13 cellular contexts compared by ENCODE assay signal in the genomic region with DNA sequence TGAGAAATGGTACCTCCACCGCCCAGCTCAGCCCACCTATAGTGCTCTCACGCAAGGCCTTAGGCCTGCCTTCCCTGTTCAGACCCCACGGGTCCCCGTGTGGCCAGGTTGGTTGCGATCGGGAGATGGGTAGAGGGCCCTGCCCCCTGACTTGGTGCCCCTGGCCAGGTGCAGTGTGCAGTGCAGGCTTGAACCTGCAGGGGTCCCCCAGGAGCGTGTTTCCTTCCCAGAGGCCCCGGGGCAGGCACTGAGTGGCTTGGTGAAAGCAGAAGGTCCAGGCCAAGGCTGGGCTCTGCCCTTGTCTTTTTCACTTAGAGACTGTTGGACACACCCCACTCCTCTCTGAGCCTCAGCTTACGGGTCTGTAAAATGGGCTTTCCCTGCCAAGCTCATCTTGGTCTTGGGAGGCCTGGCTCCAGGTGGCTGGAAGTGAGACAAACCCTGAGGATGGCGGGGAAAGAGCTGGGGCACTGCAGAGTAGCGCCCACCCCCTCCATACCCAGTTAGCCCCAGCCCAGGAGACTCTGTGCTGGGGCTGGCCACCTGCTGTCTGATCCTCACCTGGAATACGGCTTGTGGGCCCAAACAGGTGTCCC. TPM values are rescaled to one million over a fixed set of nuclear protein-coding genes. Genes with fewer than 3 reads are reported as not detected.
DNase-seq lines count a peak whose midpoint lies in the region; ATAC-seq and TF ChIP-seq lines count a peak whose summit lies in the region.
"Had no signal": no experiment of that assay in that cellular context is flagged by ENCODE, and none has a peak within 500 bp of the region (broad histone marks: within the 10 kb centered on the region; RNA-seq: fewer than 3 reads in every experiment).

No MANE protein-coding gene starts in this region.

- H3K27ac ChIP-seq in lower lobe of right lung (no peak overlapping the region), stomach (no peak overlapping the region)

- TF ChIP-seq CTCF in Calu3 (IDR thresholded peaks at IDR 0.05; ENCODE audit: unreplicated experiment) (no peak), lower lobe of right lung (IDR thresholded peaks at IDR 0.05) (peak; percentile 29), stomach (IDR thresholded peaks at IDR 0.05) (peak in 1 of 7 experiments; percentile 22)

- 74 to 84% (median 81%) methylated on average over 7 to 12 of the region's 12 CpGs for WGBS in stomach, 5 donors

- H3K36me3 Mint-ChIP-seq in Calu3 (ENCODE audit: insufficient read depth, unreplicated experiment): no peaks in the 10 kb centered on the region
- no peaks in the 10 kb centered on the region for H3K36me3 Mint-ChIP-seq in activated T-cell treated with anti-CD3 and anti-CD28 coated beads, Interleukin-2, amount 50 U/mL, for 4 hours (ENCODE audit: insufficient read depth)

- H3K4me1 ChIP-seq in lower lobe of right lung: peaks cover 29% of the 10 kb centered on the region
- H3K4me1 ChIP-seq in stomach: peaks cover 23 to 47% (median 43%) of the 10 kb centered on the region in 4 donors

- H3K9me3 ChIP-seq in lower lobe of right lung (no peaks in the 10 kb centered on the region), stomach (no peaks in the 10 kb centered on the region)
- H3K9me3 ChIP-seq: HAP-1 had no signal

- no peaks in the 10 kb centered on the region for H3K36me3 ChIP-seq in lower lobe of right lung
- no peaks in the 10 kb centered on the region for H3K36me3 ChIP-seq in stomach
- H3K36me3 ChIP-seq: HAP-1 had no signal

- CTCF ChIA-PET in Calu3 (lab: Charles Lee): no interaction called here

- intact Hi-C loops in Calu3 (cut with micrococcal nuclease; ENCODE audit: unreplicated experiment) (no loop called here), lower lobe of right lung (cut with DNase I) (no loop called here), stomach (cut with DNase I; ENCODE audit: low total_unique reads) (no loop called here)

- H3K4me1 Mint-ChIP-seq in Calu3 (ENCODE audit: low read depth, unreplicated experiment): peaks cover 8% of the 10 kb centered on the region
- peaks cover 8% of the 10 kb centered on the region for H3K4me1 Mint-ChIP-seq in activated T-cell treated with anti-CD3 and anti-CD28 coated beads, Interleukin-2, amount 50 U/mL, for 4 hours (ENCODE audit: low read depth)

- DNase-seq in Calu3: peak; percentile 23
- no peak for DNase-seq in activated T-cell treated with anti-CD3 and anti-CD28 coated beads, Interleukin-2, amount 50 U/mL, for 4 hours
- DNase-seq in lower lobe of right lung: no peak
- no peak for DNase-seq in NCI-H2196 treated with DMSO at 0.1 percent for 48 hours (lab: John Stamatoyannopoulos, UW; ENCODE audit: unreplicated experiment)
- DNase-seq in LoVo (ENCODE audit: low spot score): no peak
- DNase-seq in NCI-H2227 treated with DMSO at 0.1 percent for 48 hours (lab: John Stamatoyannopoulos, UW): no peak
- no peak for DNase-seq in stomach
- DNase-seq: cerebellar nuclear complex, NCI-H1048, small intestine had no signal

- TF ChIP-seq POLR2A in stomach (IDR thresholded peaks at IDR 0.05): no peak

- TF ChIP-seq RAD21 in Ishikawa (IDR thresholded peaks at IDR 0.05; ENCODE audit: low read depth): peak; percentile 13; the same call in 1 of the 2 replicates

- peaks cover 23% of the 10 kb centered on the region for H3K27me3 ChIP-seq in lower lobe of right lung (ENCODE audit: low read depth)
- peaks cover 0 to 97% (median 19%) of the 10 kb centered on the region in 3 donors for H3K27me3 ChIP-seq in stomach

- H3K27ac Mint-ChIP-seq in Calu3 (ENCODE audit: unreplicated experiment): no peak overlapping the region
- H3K27ac Mint-ChIP-seq: T-helper 2 cell treated with Interferon-gamma antibody and Interleukin-4, amounts not matched to agents 5 μg/mL and 100 μg/mL, for 36 hours had no signal

- TF ChIP-seq EP300 in Ishikawa (IDR thresholded peaks at IDR 0.05; ENCODE audit: borderline replicate concordance) (no peak), stomach (IDR thresholded peaks at IDR 0.05) (no peak)

- BruUV-seq in Calu3 (replicated peaks; lab: Mats Ljungman, UMichigan): no TSS peak

- H3K27me3 Mint-ChIP-seq in Calu3 (ENCODE audit: unreplicated experiment): no peaks in the 10 kb centered on the region
- peaks cover 3% of the 10 kb centered on the region for H3K27me3 Mint-ChIP-seq in activated T-cell treated with anti-CD3 and anti-CD28 coated beads, Interleukin-2, amount 50 U/mL, for 4 hours (ENCODE audit: low read depth)

- H3K4me3 ChIP-seq in lower lobe of right lung (no peak overlapping the region), stomach (no peak overlapping the region)
- H3K4me3 ChIP-seq: HAP-1 had no signal

- peak; percentile 39 to 47 for ATAC-seq in activated T-cell treated with anti-CD3 and anti-CD28 coated beads, Interleukin-2, amount 50 U/mL, for 4 hours
- no peak for ATAC-seq in lower lobe of right lung

- H3K4me3 Mint-ChIP-seq in Calu3 (ENCODE audit: low read depth, unreplicated experiment): no peak overlapping the region
- H3K4me3 Mint-ChIP-seq in activated T-cell treated with anti-CD3 and anti-CD28 coated beads, Interleukin-2, amount 50 U/mL, for 4 hours: no peak overlapping the region
- H3K4me3 Mint-ChIP-seq: T-helper 2 cell treated with Interferon-gamma antibody and Interleukin-4, amounts not matched to agents 5 μg/mL and 100 μg/mL, for 36 hours had no signal

- H3K9me3 Mint-ChIP-seq in Calu3 (ENCODE audit: low read depth, unreplicated experiment): no peaks in the 10 kb centered on the region
- H3K9me3 Mint-ChIP-seq in activated T-cell treated with anti-CD3 and anti-CD28 coated beads, Interleukin-2, amount 50 U/mL, for 4 hours: no peaks in the 10 kb centered on the region
- H3K9me3 Mint-ChIP-seq: T-helper 2 cell treated with Interferon-gamma antibody and Interleukin-4, amounts not matched to agents 5 μg/mL and 100 μg/mL, for 36 hours had no signal

TF ChIP-seq in Ishikawa, 13 proteins besides CTCF, POLR2A, EP300 and RAD21 (continues in another document):
- TF ChIP-seq FOXM1 (IDR thresholded peaks at IDR 0.05; ENCODE audit: borderline replicate concordance, low read depth) (no peak), CEBPB (IDR thresholded peaks at IDR 0.05) (no peak), TCF12 (IDR thresholded peaks at IDR 0.05; ENCODE audit: low read depth) (no peak), TEAD4 (IDR thresholded peaks at IDR 0.05) (no peak), TAF1 (IDR thresholded peaks at IDR 0.05; ENCODE audit: low read depth) (no peak), EGR1 (IDR thresholded peaks at IDR 0.05) (no peak), CREB1 (IDR thresholded peaks at IDR 0.05; ENCODE audit: low read depth) (no peak), YY1 (IDR thresholded peaks at IDR 0.05; ENCODE audit: low read depth) (no peak)
- TF ChIP-seq, protein P1, sequence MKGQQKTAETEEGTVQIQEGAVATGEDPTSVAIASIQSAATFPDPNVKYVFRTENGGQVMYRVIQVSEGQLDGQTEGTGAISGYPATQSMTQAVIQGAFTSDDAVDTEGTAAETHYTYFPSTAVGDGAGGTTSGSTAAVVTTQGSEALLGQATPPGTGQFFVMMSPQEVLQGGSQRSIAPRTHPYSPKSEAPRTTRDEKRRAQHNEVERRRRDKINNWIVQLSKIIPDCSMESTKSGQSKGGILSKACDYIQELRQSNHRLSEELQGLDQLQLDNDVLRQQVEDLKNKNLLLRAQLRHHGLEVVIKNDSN (IDR thresholded peaks at IDR 0.05): no peak
- TF ChIP-seq, protein P2, sequence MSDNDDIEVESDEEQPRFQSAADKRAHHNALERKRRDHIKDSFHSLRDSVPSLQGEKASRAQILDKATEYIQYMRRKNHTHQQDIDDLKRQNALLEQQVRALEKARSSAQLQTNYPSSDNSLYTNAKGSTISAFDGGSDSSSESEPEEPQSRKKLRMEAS (IDR thresholded peaks at IDR 0.05): no peak

RNA-seq across cellular contexts. Expression of a gene that starts 9.3 kb away (rescaled TPM):
- not detected in 2 replicates for total RNA-seq in Calu3 (2022)
- total RNA-seq in activated T-cell treated with anti-CD3 and anti-CD28 coated beads, Interleukin-2, amount 50 U/mL, for 4 hours: not detected
- 1.5 TPM for total RNA-seq in lower lobe of right lung
- 1 to 10 TPM in 1 of 5 donors, not detected in 4; 9.6 TPM for total RNA-seq in stomach
- polyA plus RNA-seq in stomach: under 1 TPM in 1 of 3 donors, not detected in 2; 0.25 TPM

RNA-seq across cellular contexts. Expression of a gene that starts 13.0 kb away (rescaled TPM):
- total RNA-seq in Calu3 (2022): 24.4 and 24.7 TPM in 2 replicates
- 10 to 100 TPM; 38.4 to 40.5 (median 40.0) TPM for total RNA-seq in activated T-cell treated with anti-CD3 and anti-CD28 coated beads, Interleukin-2, amount 50 U/mL, for 4 hours
- 39.2 TPM for total RNA-seq in lower lobe of right lung
- 10 to 100 TPM in 4 of 5 donors, 1 to 10 TPM in 1; 6.4 to 86.0 (median 27.9) TPM for total RNA-seq in stomach
- polyA plus RNA-seq in stomach: 10 to 100 TPM in 2 of 3 donors, 1 to 10 TPM in 1; 7.6 to 17.2 (median 15.6) TPM

RNA-seq across cellular contexts. Expression of a gene that starts 16.8 kb away (rescaled TPM):
- 24.4 and 33.4 TPM in 2 replicates for total RNA-seq in Calu3 (2022)
- total RNA-seq in activated T-cell treated with anti-CD3 and anti-CD28 coated beads, Interleukin-2, amount 50 U/mL, for 4 hours: 100 to 1,000 TPM in 2 of 3 donors, 10 to 100 TPM in 1; 99.3 to 164 (median 114) TPM
- total RNA-seq in lower lobe of right lung: 152 TPM
- 100 to 1,000 TPM in 3 of 5 donors, 10 to 100 TPM in 2; 33.2 to 413 (median 301) TPM for total RNA-seq in stomach
- polyA plus RNA-seq in stomach: 100 to 1,000 TPM in 1 of 3 donors, 10 to 100 TPM in 2; 58.0 to 128 (median 64.8) TPM

RNA-seq across cellular contexts. Expression of a gene that starts 47.2 kb away (rescaled TPM):
- total RNA-seq in Calu3 (2022) (31.0 and 51.5 TPM in 2 replicates), lower lobe of right lung (26.3 TPM), stomach (100 to 1,000 TPM in 1 of 5 donors, 10 to 100 TPM in 3, 1 to 10 TPM in 1; 8.5 to 668 (median 21.0) TPM)
- total RNA-seq in activated T-cell treated with anti-CD3 and anti-CD28 coated beads, Interleukin-2, amount 50 U/mL, for 4 hours: 10 to 100 TPM; 33.8 to 42.3 (median 40.8) TPM
- polyA plus RNA-seq in stomach: 10 to 100 TPM; 18.9 to 23.8 (median 20.9) TPM

Comparison
In these comparisons a context has a peak if more than half of its experiments do, and no peak if none do; other contexts are left out.
1. ATAC-seq: peak in activated T-cell treated with anti-CD3 and anti-CD28 coated beads, Interleukin-2, amount 50 U/mL, for 4 hours (2 of 2); none in lower lobe of right lung (0 of 2).